8 cellular contexts compared by ENCODE assay signal in genomic region chr16:29594269-29594925, GRCh38.
DNase-seq lines count a peak whose midpoint lies in the region; ATAC-seq and TF ChIP-seq lines count a peak whose summit lies in the region.
"Not testable (repeated sequence)": the region's sequence is repeated elsewhere in the genome, so short reads cannot be mapped to it uniquely, and the experiment has no call there.

No MANE protein-coding gene starts in this region.

- DNase-seq in HL-60 (ENCODE audit: low read depth in 1 of 2, low spot score in 1 of 2) (peak in 1 of 2 experiments; percentile 48), RWPE1 (ENCODE audit: low spot score) (peak; percentile 21), activated gamma-delta T cell (lab: John Stamatoyannopoulos, UW) (peak; percentile 49), fibroblast of pulmonary artery (ENCODE audit: low read depth) (peak; percentile 56), myocyte (ENCODE audit: low read depth) (peak; percentile 45)

- not testable (repeated sequence) for H3K36me3 ChIP-seq in DOHH2 (ENCODE audit: control insufficient read depth, low read length)

- H3K4me1 ChIP-seq in DOHH2 (ENCODE audit: control insufficient read depth, low read length) = peaks cover 36% of the 10 kb centered on the region

- H3K36me3 Mint-ChIP-seq in stimulated activated naive CD8-positive, alpha-beta T cell treated with anti-CD3 and anti-CD28 coated beads, Interleukin-15, Interleukin-2, amounts not matched to agents 100 ng/mL and 50 ng/mL, for 24 hours (ENCODE audit: low read depth) = peaks cover 11% of the 10 kb centered on the region

- TF ChIP-seq CTCF in DOHH2 (IDR thresholded peaks at IDR 0.05; ENCODE audit: low read depth, low read length, poor library complexity, severe bottlenecking); HL-60 (IDR thresholded peaks at IDR 0.05; ENCODE audit: insufficient read depth, low read length); RWPE1 (conservative IDR thresholded peaks at IDR 0.05; ENCODE audit: low read depth); fibroblast of pulmonary artery (IDR thresholded peaks at IDR 0.05; ENCODE audit: low read length, missing control alignments): not testable (repeated sequence)

- H3K9me2 ChIP-seq in DOHH2 (replicated peaks; ENCODE audit: control insufficient read depth, low read length) = not testable (repeated sequence)

- H3K79me2 ChIP-seq in DOHH2 (ENCODE audit: control insufficient read depth, low read length) = peaks cover 74% of the 10 kb centered on the region

- not testable (repeated sequence) for H4K20me1 ChIP-seq in DOHH2 (ENCODE audit: control insufficient read depth, insufficient read depth, low read depth, low read length)

- H3K9me3 ChIP-seq in DOHH2 (ENCODE audit: control insufficient read depth, insufficient read depth, low read length) = not testable (repeated sequence)

- not testable (repeated sequence) for H3K9me3 Mint-ChIP-seq in stimulated activated naive CD8-positive, alpha-beta T cell treated with anti-CD3 and anti-CD28 coated beads, Interleukin-15, Interleukin-2, amounts not matched to agents 100 ng/mL and 50 ng/mL, for 24 hours

- peak overlapping the region; percentile 81 for H3K27ac ChIP-seq in DOHH2 (ENCODE audit: low read depth, low read length)
- H3K27ac ChIP-seq in HL-60 (replicated peaks) = peak overlapping the region; percentile 63
- peak overlapping the region; percentile 92 for H3K27ac ChIP-seq in RWPE1

- POLR2A ChIA-PET in RWPE1 (lab: Yijun Ruan, JAX; ENCODE audit: low non-redundant PET) = not testable (repeated sequence)

- peak overlapping the region; percentile 98 for H3K4me3 Mint-ChIP-seq in stimulated activated naive CD8-positive, alpha-beta T cell treated with anti-CD3 and anti-CD28 coated beads, Interleukin-15, Interleukin-2, amounts not matched to agents 100 ng/mL and 50 ng/mL, for 24 hours

- CTCF ChIA-PET in RWPE1 (lab: Yijun Ruan, JAX) = interaction anchor here (0.6 kb wide), 1 partner anchor 10 kb away, joined by 3 read pairs; no protein-coding TSS in a partner anchor

- peak overlapping the region; percentile 96 for H3K27ac Mint-ChIP-seq in stimulated activated naive CD8-positive, alpha-beta T cell treated with anti-CD3 and anti-CD28 coated beads, Interleukin-15, Interleukin-2, amounts not matched to agents 100 ng/mL and 50 ng/mL, for 24 hours

- H3K4me2 ChIP-seq in DOHH2 (ENCODE audit: low read length) = peak overlapping the region; percentile 44

- ATAC-seq in GM21786 (IDR thresholded peaks at IDR 0.05; ENCODE audit: unreplicated experiment) = peak; percentile 30

- H3F3A ChIP-seq in DOHH2 (ENCODE audit: control insufficient read depth, insufficient read depth) = peaks cover 13% of the 10 kb centered on the region

- not testable (repeated sequence) for H3K27me3 Mint-ChIP-seq in stimulated activated naive CD8-positive, alpha-beta T cell treated with anti-CD3 and anti-CD28 coated beads, Interleukin-15, Interleukin-2, amounts not matched to agents 100 ng/mL and 50 ng/mL, for 24 hours

- peak overlapping the region; percentile 78 for H3K4me3 ChIP-seq in DOHH2 (ENCODE audit: low read length)
- peak overlapping the region; percentile 56 for H3K4me3 ChIP-seq in HL-60 (replicated peaks; ENCODE audit: insufficient read depth, low read length)
- H3K4me3 ChIP-seq in fibroblast of pulmonary artery (replicated peaks; ENCODE audit: low read depth, low read length) = peak overlapping the region; percentile 67

- peaks cover 46% of the 10 kb centered on the region for H3K4me1 Mint-ChIP-seq in stimulated activated naive CD8-positive, alpha-beta T cell treated with anti-CD3 and anti-CD28 coated beads, Interleukin-15, Interleukin-2, amounts not matched to agents 100 ng/mL and 50 ng/mL, for 24 hours (ENCODE audit: low read depth)

- not testable (repeated sequence) for H3K27me3 ChIP-seq in DOHH2 (ENCODE audit: control insufficient read depth, low read length); HL-60 (ENCODE audit: insufficient read depth, poor library complexity, severe bottlenecking)
